28 cellular contexts compared by ENCODE assay signal in the genomic region with DNA sequence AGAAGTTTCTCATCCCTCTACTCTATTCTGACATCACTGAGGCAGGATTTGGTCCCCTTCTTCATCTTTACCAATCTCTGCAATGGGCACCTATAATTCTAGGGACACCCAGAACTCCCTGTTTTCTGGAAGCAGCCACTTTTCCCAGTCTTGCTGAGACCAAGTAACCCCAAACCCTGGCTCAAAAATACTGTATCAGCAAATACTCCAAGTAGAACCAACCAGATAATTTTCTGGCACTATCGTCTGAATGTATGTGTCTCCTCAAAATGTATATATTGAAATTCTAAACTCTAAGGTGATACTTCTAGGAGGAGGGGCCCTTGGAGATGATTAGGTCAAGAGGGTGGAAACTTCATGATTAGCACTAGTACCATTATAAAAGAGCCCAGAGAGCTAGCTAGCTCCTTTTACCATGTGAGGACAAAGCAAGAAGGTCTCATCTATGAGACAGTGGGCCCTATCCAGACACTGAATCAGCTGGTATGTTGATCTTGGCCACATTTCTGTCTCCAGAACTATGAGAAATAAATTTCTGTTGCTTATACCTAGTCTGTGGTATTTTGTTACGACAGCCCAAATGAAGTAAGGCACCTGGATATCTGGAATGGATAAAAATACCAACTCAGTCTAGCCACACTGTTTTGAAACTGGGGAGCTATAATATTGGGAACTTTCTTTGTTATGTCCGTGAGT.
DNase-seq lines count a peak whose midpoint lies in the region; ATAC-seq, FAIRE-seq and TF ChIP-seq lines count a peak whose summit lies in the region.
"Had no signal": no experiment of that assay in that cellular context is flagged by ENCODE, and none has a peak within 500 bp of the region (broad histone marks: within the 10 kb centered on the region; RNA-seq: fewer than 3 reads in every experiment).

No MANE protein-coding gene starts in this region.

- no peak overlapping the region for H3K4me2 ChIP-seq in IMR-90 (ENCODE audit: low read depth, low read length)
- H3K4me2 ChIP-seq: BLaER1 had no signal

- H3K18ac ChIP-seq in IMR-90 (ENCODE audit: low read depth, low read length), result 0 out of 2 replicates have a peak overlapping the region, but pooled peaks have one; percentile 34

- no peaks in the 10 kb centered on the region for H3K79me1 ChIP-seq in IMR-90 (ENCODE audit: low read depth in 1 of 2, low read length in 2 of 2)

- H3K14ac ChIP-seq in IMR-90 (replicated peaks; ENCODE audit: low read depth, low read length), result no peak overlapping the region

- POLR2A ChIA-PET in AG04449 (lab: Yijun Ruan, JAX) (no interaction called here), IMR-90 (lab: Charles Lee; ENCODE audit: unreplicated experiment) (no interaction called here)

- H3K36me3 ChIP-seq in IMR-90 (ENCODE audit: control insufficient read depth, insufficient read depth, low read length) (no peaks in the 10 kb centered on the region), bronchial epithelial cell (ENCODE audit: control insufficient read depth, insufficient read depth, low read length) (no peaks in the 10 kb centered on the region)
- H3K36me3 ChIP-seq: BLaER1, esophagus muscularis mucosa, SJCRH30, uterus had no signal

- no peak overlapping the region for H3K9ac ChIP-seq in IMR-90 (ENCODE audit: low read depth, low read length)
- H3K9ac ChIP-seq: BLaER1 had no signal

- H4K91ac ChIP-seq in IMR-90 (ENCODE audit: insufficient read depth, low read depth, low read length), result no peak overlapping the region

- no peak overlapping the region for H3K56ac ChIP-seq in IMR-90 (ENCODE audit: extremely low read depth, insufficient read depth, low read length)

- H3K23ac ChIP-seq in IMR-90 (ENCODE audit: low read depth, low read length), result no peak overlapping the region

- no peak overlapping the region for H2AK9ac ChIP-seq in IMR-90 (replicated peaks; ENCODE audit: low read depth, low read length, poor library complexity)

- H4K5ac ChIP-seq in IMR-90 (ENCODE audit: low read depth, low read length), result no peak overlapping the region

- no peak for TF ChIP-seq RAD21 in IMR-90 (IDR thresholded peaks at IDR 0.05; ENCODE audit: low read length)

- no peak overlapping the region for H2BK5ac ChIP-seq in IMR-90 (ENCODE audit: low read depth, low read length, poor library complexity, severe bottlenecking)

- no peaks in the 10 kb centered on the region for H4K20me1 ChIP-seq in IMR-90 (ENCODE audit: insufficient read depth, low read length)
- H4K20me1 ChIP-seq: BLaER1 had no signal

- H2BK20ac ChIP-seq in IMR-90 (ENCODE audit: low read depth, low read length), result 0 out of 2 replicates have a peak overlapping the region, but pooled peaks have one; percentile 17

- no peak overlapping the region for H4K8ac ChIP-seq in IMR-90 (ENCODE audit: low read depth in 2 of 2, low read length in 2 of 2)

- H2BK15ac ChIP-seq in IMR-90 (ENCODE audit: low read depth, low read length), result no peak overlapping the region

- no CpG with 5 or more reads among the region's 3 CpGs for WGBS in IMR-90 (ENCODE audit: extremely low coverage in 2 of 2, insufficient read length in 1 of 2), 2 experiments

- H2BK120ac ChIP-seq in IMR-90 (ENCODE audit: low read depth, low read length), result 0 out of 2 replicates have a peak overlapping the region, but pooled peaks have one; percentile 29

- in situ Hi-C loops in IMR-90 (cut with MboI; ENCODE audit: low sequenced_read_pairs), result no loop called here

- BruUV-seq in IMR-90 (replicated peaks; lab: Mats Ljungman, UMichigan), result no TSS peak

- no peaks in the 10 kb centered on the region for H3K27me3 ChIP-seq in IMR-90 (ENCODE audit: control insufficient read depth, insufficient read depth, low read length)
- no peaks in the 10 kb centered on the region for H3K27me3 ChIP-seq in bronchial epithelial cell (ENCODE audit: control insufficient read depth, insufficient read depth, low read length)
- H3K27me3 ChIP-seq: BLaER1, esophagus muscularis mucosa, SJCRH30, testis, uterus had no signal

- FAIRE-seq in bronchial epithelial cell (lab: Jason Lieb, UNC), result no peak
- FAIRE-seq: frontal cortex, small intestine had no signal

- no peak overlapping the region for H2AK5ac ChIP-seq in IMR-90 (ENCODE audit: low read depth, low read length)

- DNase-seq in AG04449 (ENCODE audit: low read depth, low spot score) (peak; percentile 49), IMR-90 (peak; percentile 37), bronchial epithelial cell (ENCODE audit: low read depth) (peak; percentile 77), kidney glomerular epithelial cell (lab: John Stamatoyannopoulos, UW) (peak; percentile 60), NCI-H226 (no peak), AG08396 (ENCODE audit: low spot score) (no peak)
- DNase-seq: activated CD4-positive, alpha-beta T cell treated with anti-CD3 and anti-CD28 coated beads, Interleukin-2, amount 10 ng/mL, durations not matched to agents 7 days and 5 days; activated effector memory CD4-positive, alpha-beta T cell treated with Interleukin-2 at 50 U/mL for 16 hours; central memory CD4-positive, alpha-beta T cell; dermis blood vessel endothelial cell; endodermal cell; left colon; NCI-H1048; NCI-H1694; NCI-H510A; SJCRH30; small intestine; stimulated activated CD4-positive, alpha-beta T cell treated with anti-CD3 and anti-CD28 coated beads, Interleukin-1b, Interleukin-23, amount 100 ng/mL, for 48 hours; stimulated activated naive CD8-positive, alpha-beta T cell treated with anti-CD3 and anti-CD28 coated beads, Interleukin-15, Interleukin-2, amounts not matched to agents 100 U/mL and 50 U/mL, for 24 hours; T1000; testis; uterus had no signal

- no peaks in the 10 kb centered on the region for H3K9me3 ChIP-seq in IMR-90 (ENCODE audit: control insufficient read depth, insufficient read depth, low read length)
- H3K9me3 ChIP-seq: BLaER1, esophagus muscularis mucosa, SJCRH30, testis, uterus had no signal

- H3K27ac ChIP-seq in IMR-90 (ENCODE audit: insufficient read depth, low read length), result no peak overlapping the region
- H3K27ac ChIP-seq: BLaER1, esophagus muscularis mucosa, SJCRH30, testis, uterus had no signal

- no peak overlapping the region for H2AFZ ChIP-seq in IMR-90 (replicated peaks; ENCODE audit: low read length, poor library complexity)

- no peak for TF ChIP-seq CTCF in AG04449 (IDR thresholded peaks at IDR 0.05; ENCODE audit: insufficient read depth, low read length, missing control alignments)
- TF ChIP-seq CTCF in IMR-90 (conservative IDR thresholded peaks at IDR 0.05; ENCODE audit: low read depth, low read length), result no peak
- TF ChIP-seq CTCF in bronchial epithelial cell (IDR thresholded peaks at IDR 0.05; ENCODE audit: insufficient read depth, low read length, severe bottlenecking), result no peak

- ATAC-seq in IMR-90 (ENCODE audit: low read depth) (no peak), GM18520 (IDR thresholded peaks at IDR 0.05; ENCODE audit: unreplicated experiment) (no peak), HG03354 (IDR thresholded peaks at IDR 0.05; ENCODE audit: poor library complexity, severe bottlenecking, unreplicated experiment) (no peak)
- ATAC-seq: activated naive CD4-positive, alpha-beta T cell treated with anti-CD3 and anti-CD28 coated beads, Interleukin-2, amount 50 U/mL, for 72 hours; left colon; stimulated activated naive CD8-positive, alpha-beta T cell treated with anti-CD3 and anti-CD28 coated beads, Interleukin-15, Interleukin-2, amounts not matched to agents 100 U/mL and 50 U/mL, for 24 hours had no signal

- intact Hi-C loops in IMR-90 (cut with micrococcal nuclease), result no loop called here

- CTCF ChIA-PET in AG04449 (lab: Yijun Ruan, JAX) (no interaction called here), IMR-90 (lab: Yijun Ruan, JAX) (no interaction called here)

- dilution Hi-C loops in IMR-90 (cut with HindIII; ENCODE audit: low sequenced_read_pairs, unreplicated experiment), result no loop called here

- no peaks in the 10 kb centered on the region; the same call in 1 of the 2 replicates for H3K4me1 ChIP-seq in IMR-90 (ENCODE audit: control insufficient read depth, insufficient read depth, low read length)
- H3K4me1 ChIP-seq: BLaER1, testis, uterus had no signal

- H3K4ac ChIP-seq in IMR-90 (ENCODE audit: low read depth, low read length), result no peak overlapping the region

- no peak overlapping the region for H3K4me3 ChIP-seq in AG04449 (ENCODE audit: low read depth, low read length)
- no peak overlapping the region for H3K4me3 ChIP-seq in IMR-90 (ENCODE audit: insufficient read depth, low read depth, low read length)
- no peak overlapping the region for H3K4me3 ChIP-seq in bronchial epithelial cell (ENCODE audit: low read depth, low read length)
- H3K4me3 ChIP-seq: BLaER1, esophagus muscularis mucosa, SJCRH30, testis, uterus had no signal

- no peak for TF ChIP-seq POLR2A in IMR-90 (IDR thresholded peaks at IDR 0.05; ENCODE audit: low read depth, low read length)

- no peaks in the 10 kb centered on the region for H3K9me1 ChIP-seq in IMR-90 (ENCODE audit: insufficient read depth, low read length)

TF ChIP-seq in IMR-90, 13 proteins besides CTCF, POLR2A, EP300 and RAD21:
- TF ChIP-seq MAFK (IDR thresholded peaks at IDR 0.05; ENCODE audit: low read depth, low read length) (peak; percentile 55), FOS (IDR thresholded peaks at IDR 0.05; ENCODE audit: low read depth, low read length) (no peak)

Comparison
In these comparisons a context has a peak if more than half of its experiments do, and no peak if none do; other contexts are left out.
1. DNase-seq: peak in AG04449 (single experiment), IMR-90 (single experiment), bronchial epithelial cell (single experiment) and kidney glomerular epithelial cell (single experiment); none in NCI-H226 (single experiment) and AG08396 (single experiment).